In genomic region chr9:130741024-130741305, GRCh38 we compare ENCODE assay signal across 4 cellular contexts.
"Had no signal": no experiment of that assay in that cellular context is flagged by ENCODE, and none has a peak within 500 bp of the region (broad histone marks: within the 10 kb centered on the region; RNA-seq: fewer than 3 reads in every experiment).

No MANE protein-coding gene starts in this region.

- H3K27ac Mint-ChIP-seq: GM23338, IgD-negative memory B cell had no signal

- H3K4me3 ChIP-seq: GM23338, HAP-1 had no signal

- H3K4me2 ChIP-seq: GM23338 had no signal

- ATAC-seq: GM23338 had no signal

- DNase-seq: KG1 had no signal

- H3K27me3 Mint-ChIP-seq: IgD-negative memory B cell had no signal

- H2AFZ ChIP-seq: GM23338 had no signal

- H3K36me3 ChIP-seq: HAP-1 had no signal

- H3K9me3 Mint-ChIP-seq: GM23338 had no signal

- H3K9me3 ChIP-seq: HAP-1 had no signal

- H3K4me3 Mint-ChIP-seq: GM23338, IgD-negative memory B cell had no signal
